1 cellular context compared by ENCODE assay signal in genomic region chr1:77408933-77409332, GRCh38.
TF ChIP-seq lines count a peak whose summit lies in the region.

No MANE protein-coding gene starts in this region.

TF ChIP-seq in HEK293, 187 proteins besides CTCF, POLR2A, EP300 and RAD21 (continued from another document):
- TF ChIP-seq, protein P1, sequence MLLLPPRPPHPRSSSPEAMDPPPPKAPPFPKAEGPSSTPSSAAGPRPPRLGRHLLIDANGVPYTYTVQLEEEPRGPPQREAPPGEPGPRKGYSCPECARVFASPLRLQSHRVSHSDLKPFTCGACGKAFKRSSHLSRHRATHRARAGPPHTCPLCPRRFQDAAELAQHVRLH (tag by site-specific recombination; IDR thresholded peaks at IDR 0.05), result peak; percentile 14; the same call in 1 of the 2 replicates
